8 cellular contexts compared by ENCODE assay signal in genomic region chr2:26011990-26012856, GRCh38. TPM values are rescaled to one million over a fixed set of nuclear protein-coding genes. Genes with fewer than 3 reads are reported as not detected.
DNase-seq lines count a peak whose midpoint lies in the region; ATAC-seq and TF ChIP-seq lines count a peak whose summit lies in the region.

No MANE protein-coding gene starts in this region.

- H3K4me1 ChIP-seq in heart left ventricle: peaks cover 0 to 44% (median 0%) of the 10 kb centered on the region in 12 donors
- peaks cover 0 to 61% (median 35%) of the 10 kb centered on the region in 4 donors for H3K4me1 ChIP-seq in stomach

- no peaks in the 10 kb centered on the region for H3K27me3 Mint-ChIP-seq in T-helper 17 cell

- H3K27ac Mint-ChIP-seq in T-helper 17 cell: no peak overlapping the region

- 36 to 48% (median 40%) methylated on average over 14 of the region's 14 CpGs for WGBS in heart left ventricle, 4 donors
- 16 to 36% (median 24%) methylated on average over 14 of the region's 14 CpGs for WGBS in stomach, 5 donors

- H3K36me3 ChIP-seq in heart left ventricle (no peaks in the 10 kb centered on the region), stomach (no peaks in the 10 kb centered on the region), H7 (replicated peaks; ENCODE audit: control insufficient read depth, insufficient read depth, low read length) (no peaks in the 10 kb centered on the region)

- H3K4me3 Mint-ChIP-seq in T-helper 17 cell: no peak overlapping the region

- peaks cover 2% of the 10 kb centered on the region for H3K4me1 Mint-ChIP-seq in T-helper 17 cell

- ATAC-seq in SK-N-SH treated with all-trans-retinoic acid at 6 μM for 48 hours: peak; percentile 68
- ATAC-seq in heart left ventricle: peak; percentile 88 to 96 (median 91)
- ATAC-seq in T-helper 17 cell: no peak

- H3K27ac ChIP-seq in heart left ventricle (peak overlapping the region in 1 of 12 donors; percentile 14), stomach (peak overlapping the region; percentile 56 to 83 (median 70))

- H3K36me3 Mint-ChIP-seq in T-helper 17 cell (ENCODE audit: low read depth): no peaks in the 10 kb centered on the region

- intact Hi-C loops in heart left ventricle (cut with DNase I) (no loop called here), stomach (cut with DNase I; ENCODE audit: low total_unique reads) (no loop called here)

- TF ChIP-seq CTCF in heart left ventricle (IDR thresholded peaks at IDR 0.05): no peak
- TF ChIP-seq CTCF in stomach (IDR thresholded peaks at IDR 0.05): no peak

- TF ChIP-seq POLR2A in heart left ventricle (IDR thresholded peaks at IDR 0.05) (no peak), stomach (IDR thresholded peaks at IDR 0.05) (no peak)

- H3K9me3 ChIP-seq in heart left ventricle: peaks cover 0 to 6% (median 0%) of the 10 kb centered on the region in 12 donors
- H3K9me3 ChIP-seq in stomach: no peaks in the 10 kb centered on the region
- no peaks in the 10 kb centered on the region for H3K9me3 ChIP-seq in T-helper 17 cell (ENCODE audit: control insufficient read depth, low read length, poor library complexity, severe bottlenecking)

- H3K27me3 ChIP-seq in heart left ventricle: peaks cover 0 to 3% (median 0%) of the 10 kb centered on the region in 9 donors
- H3K27me3 ChIP-seq in stomach: no peaks in the 10 kb centered on the region
- H3K27me3 ChIP-seq in H7 (ENCODE audit: control insufficient read depth, insufficient read depth, low read length): no peaks in the 10 kb centered on the region

- DNase-seq in HPDE6-E6E7 (ENCODE audit: extremely low spot score) (peak; percentile 64), heart left ventricle (peak; percentile 39 to 84 (median 70)), stomach (peak; percentile 80), dedifferentiated amniotic fluid mesenchymal stem cell (ENCODE audit: extremely low spot score) (no peak), H7 (no peak), T-helper 17 cell (no peak), 8988T (no peak)

- H3K4me3 ChIP-seq in heart left ventricle (no peak overlapping the region), stomach (no peak overlapping the region), H7 (ENCODE audit: insufficient read depth, low read depth, low read length) (no peak overlapping the region)

- TF ChIP-seq EP300 in stomach (IDR thresholded peaks at IDR 0.05): no peak

TF ChIP-seq in SK-N-SH treated with all-trans-retinoic acid at 6 μM for 48 hours, 23 proteins besides CTCF, POLR2A, EP300 and RAD21:
- no peak for TF ChIP-seq ZNF565 (CRISPR knock-in tag; conservative IDR thresholded peaks at IDR 0.05; ENCODE audit: low read depth)
- TF ChIP-seq ISL1 (CRISPR knock-in tag; IDR thresholded peaks at IDR 0.05): 0 out of 2 replicates have a peak, but pooled peaks have one; percentile 27
- 0 out of 2 replicates have a peak, but pooled peaks have one; percentile 33 for TF ChIP-seq TSHZ2 (CRISPR knock-in tag; IDR thresholded peaks at IDR 0.05)
- no peak for TF ChIP-seq CSRNP3 (CRISPR knock-in tag; IDR thresholded peaks at IDR 0.05)

RNA-seq across cellular contexts. Expression of gene RAB10, which starts 21.7 kb away (rescaled TPM):
- total RNA-seq in heart left ventricle (100 to 1,000 TPM in 4 of 9 donors, 10 to 100 TPM in 5; 71.7 to 121 (median 99.7) TPM), stomach (100 to 1,000 TPM in 3 of 5 donors, 10 to 100 TPM in 2; 22.2 to 591 (median 106) TPM), T-helper 17 cell (10 to 100 TPM; 41.2 to 42.9 TPM)
- polyA plus RNA-seq in heart left ventricle (10 to 100 TPM; 33.1 to 88.2 TPM), stomach (10 to 100 TPM; 39.3 to 60.8 (median 60.2) TPM)
- 92.6 and 101 TPM in 2 replicates for total RNA-seq in H7 (2014; rRNA removed; shearing (Covaris generic))

RNA-seq across cellular contexts. Expression of gene KIF3C, which starts 29.9 kb away (rescaled TPM):
- total RNA-seq in heart left ventricle: 1 to 10 TPM in 8 of 9 donors, under 1 TPM in 1; 0.93 to 8.9 (median 3.1) TPM
- 1 to 10 TPM; 1.3 to 1.8 TPM for polyA plus RNA-seq in heart left ventricle
- 1 to 10 TPM in 3 of 5 donors, under 1 TPM in 1, not detected in 1; 0.29 to 7.3 (median 3.2) TPM for total RNA-seq in stomach
- polyA plus RNA-seq in stomach: 1 to 10 TPM; 1.1 to 2.4 (median 1.2) TPM
- 24.7 and 27.5 TPM in 2 replicates for total RNA-seq in H7 (2014; rRNA removed; shearing (Covaris generic))
- 10 to 100 TPM in 1 of 2 donors, 1 to 10 TPM in 1; 2.6 to 10.3 TPM for total RNA-seq in T-helper 17 cell

Comparison
In these comparisons a context has a peak if more than half of its experiments do, and no peak if none do; other contexts are left out.
1. DNase-seq: peak in HPDE6-E6E7 (single experiment), heart left ventricle (5 of 5) and stomach (single experiment); none in dedifferentiated amniotic fluid mesenchymal stem cell (single experiment), H7 (single experiment), T-helper 17 cell (0 of 3) and 8988T (single experiment).